In genomic region chr19:16899566-16900075, GRCh38 we compare ENCODE assay signal across 8 cellular contexts. TPM values are rescaled to one million over a fixed set of nuclear protein-coding genes. Genes with fewer than 3 reads are reported as not detected.
A peak's percentile ranks its signal among the peaks of the same experiment; 100 is the strongest.
DNase-seq lines count a peak whose midpoint lies in the region; ATAC-seq, FAIRE-seq and TF ChIP-seq lines count a peak whose summit lies in the region.

No MANE protein-coding gene starts in this region.

- no peak for TF ChIP-seq EP300 in ovary (IDR thresholded peaks at IDR 0.05)

- H3K36me3 ChIP-seq in heart left ventricle (peaks cover 0 to 6% (median 0%) of the 10 kb centered on the region in 9 donors), right atrium auricular region (no peaks in the 10 kb centered on the region), NT2/D1 (ENCODE audit: insufficient read depth, insufficient read length, low read length) (no peaks in the 10 kb centered on the region), bronchial epithelial cell (ENCODE audit: control insufficient read depth, insufficient read depth, low read length) (no peaks in the 10 kb centered on the region), ovary (no peaks in the 10 kb centered on the region)

- ATAC-seq in heart left ventricle: no peak
- peak; percentile 22 to 26 for ATAC-seq in naive B cell (ENCODE audit: low read depth in 2 of 2)

- WGBS in heart left ventricle, 4 donors: 29 to 50% (median 36%) methylated on average over 5 to 7 of the region's 7 CpGs
- WGBS in ovary, 3 donors: 51 to 65% (median 60%) methylated on average over 7 of the region's 7 CpGs

- TF ChIP-seq POLR2A in heart left ventricle (IDR thresholded peaks at IDR 0.05) (no peak), ovary (IDR thresholded peaks at IDR 0.05) (no peak)

- H3K4me3 Mint-ChIP-seq in naive B cell: peak overlapping the region in 6 of 8 donors; percentile 6 to 84 (median 54)

- H3K4me1 ChIP-seq in heart left ventricle (peaks cover 0 to 24% (median 9%) of the 10 kb centered on the region in 12 donors), right atrium auricular region (peaks cover 0 to 12% of the 10 kb centered on the region in 2 donors), NT2/D1 (ENCODE audit: insufficient read depth, insufficient read length) (peaks cover 11% of the 10 kb centered on the region), ovary (ENCODE audit: insufficient read depth) (no peaks in the 10 kb centered on the region)

- no peak for FAIRE-seq in bronchial epithelial cell (lab: Jason Lieb, UNC)

- H3K9me3 Mint-ChIP-seq in naive B cell: no peaks in the 10 kb centered on the region

- intact Hi-C loops in heart left ventricle (cut with DNase I): loop anchor here in 9 of 10 donors (5.0 to 10.0 kb wide), 7 partner anchors 62 to 143 kb away; partner anchors contain the start of gene SIN3B (in 2 of the 9)
- intact Hi-C loops in ovary (cut with DNase I): no loop called here

- peak overlapping the region; percentile 32 for H3K9ac ChIP-seq in NT2/D1 (ENCODE audit: insufficient read length, low read depth)

- TF ChIP-seq CTCF in heart left ventricle (IDR thresholded peaks at IDR 0.05) (peak; percentile 24 to 63 (median 43)), right atrium auricular region (IDR thresholded peaks at IDR 0.05) (peak in 1 of 2 donors; percentile 62), bronchial epithelial cell (IDR thresholded peaks at IDR 0.05; ENCODE audit: insufficient read depth, low read length, severe bottlenecking) (peak; percentile 59), ovary (IDR thresholded peaks at IDR 0.05) (peak in 1 of 3 donors; percentile 11)

- H3K9me3 ChIP-seq in heart left ventricle: no peaks in the 10 kb centered on the region
- H3K9me3 ChIP-seq in right atrium auricular region: no peaks in the 10 kb centered on the region
- no peaks in the 10 kb centered on the region for H3K9me3 ChIP-seq in NT2/D1 (ENCODE audit: insufficient read depth, low read length)
- no peaks in the 10 kb centered on the region for H3K9me3 ChIP-seq in ovary

- no peaks in the 10 kb centered on the region for H3K36me3 Mint-ChIP-seq in naive B cell

- peaks cover 0 to 18% (median 5%) of the 10 kb centered on the region in 3 donors for H3K27me3 Mint-ChIP-seq in naive B cell

- H3K27ac ChIP-seq in heart left ventricle (peak overlapping the region in 1 of 12 donors; percentile 34), right atrium auricular region (no peak overlapping the region), ovary (no peak overlapping the region)

- no peak overlapping the region for H3K4me3 ChIP-seq in heart left ventricle
- H3K4me3 ChIP-seq in right atrium auricular region: no peak overlapping the region
- no peak overlapping the region for H3K4me3 ChIP-seq in NT2/D1 (ENCODE audit: insufficient read length, low read depth)
- H3K4me3 ChIP-seq in bronchial epithelial cell (ENCODE audit: low read depth, low read length): no peak overlapping the region
- no peak overlapping the region for H3K4me3 ChIP-seq in ovary

- peaks cover 15 to 36% (median 33%) of the 10 kb centered on the region in 3 donors for H3K4me1 Mint-ChIP-seq in naive B cell

- peaks cover 0 to 13% (median 0%) of the 10 kb centered on the region in 9 donors for H3K27me3 ChIP-seq in heart left ventricle
- no peaks in the 10 kb centered on the region for H3K27me3 ChIP-seq in right atrium auricular region
- H3K27me3 ChIP-seq in NT2/D1 (ENCODE audit: insufficient read depth, insufficient read length): peaks cover 20% of the 10 kb centered on the region
- H3K27me3 ChIP-seq in bronchial epithelial cell (ENCODE audit: control insufficient read depth, insufficient read depth, low read length): no peaks in the 10 kb centered on the region
- H3K27me3 ChIP-seq in ovary: no peaks in the 10 kb centered on the region

- H3K27ac Mint-ChIP-seq in naive B cell: peak overlapping the region in 1 of 6 donors; percentile 3

- DNase-seq in heart left ventricle (peak in 1 of 5 donors; percentile 77), right atrium auricular region (ENCODE audit: low spot score) (no peak), NT2/D1 (ENCODE audit: low read depth, low spot score) (peak; percentile 28), bronchial epithelial cell (ENCODE audit: low read depth) (peak; percentile 8), naive B cell (no peak), NCI-H510A (lab: John Stamatoyannopoulos, UW) (no peak), ovary (no peak), HK-2 (ENCODE audit: unreplicated experiment) (no peak)

RNA-seq across cellular contexts. Expression of gene F2RL3, which starts 10.8 kb away (rescaled TPM):
- 1 to 10 TPM in 5 of 9 donors, under 1 TPM in 4; 0.12 to 4.1 (median 1.2) TPM for total RNA-seq in heart left ventricle
- 1 to 10 TPM; 1.1 to 4.6 TPM for polyA plus RNA-seq in heart left ventricle
- total RNA-seq in right atrium auricular region: 1 to 10 TPM; 5.9 to 6.4 TPM
- total RNA-seq in bronchial epithelial cell: under 0.01 TPM in 1 of 2 replicates, not detected in the other
- polyA plus RNA-seq in naive B cell (ENCODE audit: low read depth in 6 of 6): under 1 TPM in 1 of 6 donors, not detected in 5; 0.17 TPM
- total RNA-seq in ovary: 1 to 10 TPM in 3 of 7 donors, under 1 TPM in 4; 0.08 to 5.4 (median 0.92) TPM
- 1 to 10 TPM in 1 of 2 donors, under 1 TPM in 1; 0.40 to 2.2 TPM for polyA plus RNA-seq in ovary

Comparison
In these comparisons a context has a peak if more than half of its experiments do, and no peak if none do; other contexts are left out.
1. ATAC-seq: peak in naive B cell (2 of 2); none in heart left ventricle (0 of 4).
2. DNase-seq: peak in NT2/D1 (single experiment) and bronchial epithelial cell (single experiment); none in right atrium auricular region (single experiment), naive B cell (single experiment), NCI-H510A (single experiment), ovary (0 of 5) and HK-2 (single experiment).
3. intact Hi-C loops: an anchor here in heart left ventricle (5.0 to 10.0 kb wide); none called in ovary.